Comparison of ENCODE assay signal across 23 cellular contexts in the genomic region with DNA sequence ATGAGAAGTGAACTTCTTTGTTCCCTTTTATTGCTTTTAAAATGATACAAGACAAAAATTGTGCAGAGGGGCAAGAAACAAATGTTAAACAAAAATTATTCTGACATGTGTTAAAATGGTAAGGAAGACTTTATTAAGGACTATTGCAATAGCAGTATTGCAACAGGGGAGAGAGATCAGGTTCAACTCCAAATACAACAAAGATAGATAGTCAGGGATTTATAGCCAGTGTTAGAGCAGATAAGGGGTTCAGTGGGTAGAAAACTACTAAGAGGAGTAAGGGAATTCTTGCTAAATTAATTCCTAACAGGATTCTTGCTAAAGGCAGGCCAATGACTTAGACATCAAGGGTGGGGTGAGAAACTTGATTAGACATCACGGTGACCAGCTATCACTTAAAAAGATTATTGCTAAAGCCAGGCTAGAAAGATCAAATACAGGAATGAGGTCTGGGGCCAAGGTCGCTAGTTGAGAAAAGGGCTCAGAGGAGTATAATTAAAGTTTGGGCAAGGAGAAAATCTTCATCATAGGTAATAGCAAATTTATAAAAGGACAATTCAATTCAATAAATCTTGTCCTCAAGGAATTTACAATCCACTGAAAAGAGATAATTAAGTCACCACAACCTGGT.
"Had no signal": no experiment of that assay in that cellular context is flagged by ENCODE, and none has a peak within 500 bp of the region (broad histone marks: within the 10 kb centered on the region; RNA-seq: fewer than 3 reads in every experiment).

No MANE protein-coding gene starts in this region.

- H2AFZ ChIP-seq: PC-9 had no signal

- H3K9me3 ChIP-seq: MG63, Peyer's patch, SJCRH30 had no signal

- ATAC-seq: Right ventricle myocardium inferior, SK-N-SH treated with all-trans-retinoic acid at 6 μM for 48 hours had no signal

- H3K27ac ChIP-seq: PC-9, Peyer's patch, SJCRH30 had no signal

- H3K36me3 ChIP-seq: MG63, Peyer's patch, SJCRH30 had no signal

- H3K4me2 ChIP-seq: PC-9 had no signal

- H3K4me3 ChIP-seq: MG63, PC-9, Peyer's patch, SJCRH30 had no signal

- H3K27me3 ChIP-seq: MG63, Peyer's patch, SJCRH30 had no signal

- DNase-seq: IMR-90, Karpas-422, KG1, MG63, NCI-H1092, NCI-H1105 treated with DMSO at 0.1 percent for 48 hours, NCI-H1417 treated with DMSO at 0.1 percent for 48 hours, NCI-H146, NCI-H1694 treated with DMSO at 0.1 percent for 48 hours, NCI-H1930, NCI-H2081, NCI-H2171 treated with DMSO at 0.1 percent for 48 hours, NCI-H345, NCI-H446 treated with DMSO at 0.1 percent for 48 hours, NCI-H510A treated with DMSO at 0.1 percent for 48 hours, NCI-H526, PC-9, Peyer's patch, SHP77 treated with DMSO at 0.1 percent for 48 hours, SJCRH30, T-helper 1 cell had no signal

- H3K4me1 ChIP-seq: Peyer's patch, SJCRH30 had no signal
